9 cellular contexts compared by ENCODE assay signal in the genomic region with DNA sequence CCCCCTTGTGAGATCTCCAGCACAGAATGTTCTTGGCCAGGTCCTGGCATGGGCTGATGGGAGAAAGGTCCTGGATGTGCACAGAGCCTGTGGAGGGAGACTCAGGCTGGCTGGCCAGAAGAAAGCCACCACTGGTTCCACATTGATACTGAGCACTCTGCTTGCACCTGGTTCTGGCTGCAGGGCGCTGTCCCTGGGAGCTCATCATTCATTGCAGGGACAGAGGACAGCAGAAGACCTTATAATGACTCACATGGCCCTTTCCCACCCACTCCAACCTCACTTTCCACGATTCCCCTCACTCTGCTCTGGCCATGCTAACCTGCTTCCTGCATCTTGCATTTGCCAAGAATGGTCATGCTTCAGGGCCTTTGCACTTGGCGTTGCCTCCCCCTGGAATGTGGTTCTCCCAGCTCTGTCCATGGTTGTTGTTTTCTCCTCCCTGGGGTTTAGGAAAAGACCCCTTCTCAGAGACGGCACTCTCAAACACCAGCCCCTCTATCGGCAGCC. TPM values are rescaled to one million over a fixed set of nuclear protein-coding genes. Genes with fewer than 3 reads are reported as not detected.
A peak's percentile ranks its signal among the peaks of the same experiment; 100 is the strongest.
DNase-seq lines count a peak whose midpoint lies in the region; ATAC-seq and TF ChIP-seq lines count a peak whose summit lies in the region.
"Had no signal": no experiment of that assay in that cellular context is flagged by ENCODE, and none has a peak within 500 bp of the region (broad histone marks: within the 10 kb centered on the region; RNA-seq: fewer than 3 reads in every experiment).

No MANE protein-coding gene starts in this region.

- H3K9ac ChIP-seq in trophoblast cell (ENCODE audit: low read length), result no peak overlapping the region

- no peak overlapping the region for H3K4me3 ChIP-seq in trophoblast cell (ENCODE audit: low read depth, low read length)
- H3K4me3 ChIP-seq in testis, result no peak overlapping the region
- no peak overlapping the region for H3K4me3 ChIP-seq in H7 (ENCODE audit: insufficient read depth, low read depth, low read length)
- no peak overlapping the region for H3K4me3 ChIP-seq in right atrium auricular region

- TF ChIP-seq CTCF in testis (IDR thresholded peaks at IDR 0.05) (no peak), right atrium auricular region (IDR thresholded peaks at IDR 0.05) (no peak)

- H3K23ac ChIP-seq in trophoblast cell (ENCODE audit: low read length), result no peak overlapping the region

- ATAC-seq in central memory CD8-positive, alpha-beta T cell (replicated peaks; ENCODE audit: extremely low read depth, poor library complexity, severe bottlenecking), result no peak
- no peak for ATAC-seq in HG03565 (IDR thresholded peaks at IDR 0.05; ENCODE audit: unreplicated experiment)

- H4K8ac ChIP-seq in trophoblast cell (ENCODE audit: low read depth, low read length), result no peak overlapping the region

- H3K79me1 ChIP-seq in trophoblast cell (ENCODE audit: low read length), result peaks cover 3% of the 10 kb centered on the region

- H3K4me3 Mint-ChIP-seq in central memory CD8-positive, alpha-beta T cell, result no peak overlapping the region

- H3K9me3 Mint-ChIP-seq in central memory CD8-positive, alpha-beta T cell, result no peaks in the 10 kb centered on the region

- H3K27ac ChIP-seq in trophoblast cell (ENCODE audit: low read depth, low read length), result no peak overlapping the region
- no peak overlapping the region for H3K27ac ChIP-seq in testis
- no peak overlapping the region for H3K27ac ChIP-seq in right atrium auricular region

- H4K91ac ChIP-seq in trophoblast cell (ENCODE audit: low read depth, low read length), result no peak overlapping the region

- H4K12ac ChIP-seq in trophoblast cell (ENCODE audit: low read depth, low read length), result no peak overlapping the region

- H3K36me3 ChIP-seq in trophoblast cell (ENCODE audit: control insufficient read depth in 1 of 2, insufficient read depth in 2 of 2, low read length in 2 of 2) (peaks cover 70 to 80% of the 10 kb centered on the region in 2 experiments), testis (ENCODE audit: low read depth, missing control alignments) (no peaks in the 10 kb centered on the region), H7 (replicated peaks; ENCODE audit: control insufficient read depth, insufficient read depth, low read length) (no peaks in the 10 kb centered on the region), right atrium auricular region (no peaks in the 10 kb centered on the region)

- H2BK5ac ChIP-seq in trophoblast cell (ENCODE audit: low read depth, low read length, poor library complexity), result no peak overlapping the region

- H3K4ac ChIP-seq in trophoblast cell (ENCODE audit: low read depth, low read length), result no peak overlapping the region

- intact Hi-C loops in testis (cut with DNase I; ENCODE audit: low total_unique reads), result no loop called here

- H3K36me3 Mint-ChIP-seq in central memory CD8-positive, alpha-beta T cell (ENCODE audit: insufficient read depth), result no peaks in the 10 kb centered on the region

- no peak overlapping the region for H2BK120ac ChIP-seq in trophoblast cell (ENCODE audit: insufficient read depth, low read length, poor library complexity)

- WGBS in trophoblast cell (ENCODE audit: extremely low coverage, insufficient coverage, insufficient read length), result no CpG with 5 or more reads among the region's 5 CpGs
- WGBS in testis, 2 donors, result 77 to 84% methylated on average over 5 of the region's 5 CpGs

- H2BK12ac ChIP-seq in trophoblast cell (ENCODE audit: low read length), result peak overlapping the region; percentile 7

- H3K4me1 Mint-ChIP-seq in central memory CD8-positive, alpha-beta T cell, result peaks cover 13% of the 10 kb centered on the region

- H3K79me2 ChIP-seq in trophoblast cell (ENCODE audit: control insufficient read depth, insufficient read depth, low read length, poor library complexity), result no peaks in the 10 kb centered on the region

- TF ChIP-seq POLR2A in testis (IDR thresholded peaks at IDR 0.05), result no peak

- peaks cover 4% of the 10 kb centered on the region for H3K9me3 ChIP-seq in trophoblast cell (ENCODE audit: insufficient read depth, low read depth, low read length)
- no peaks in the 10 kb centered on the region for H3K9me3 ChIP-seq in testis
- H3K9me3 ChIP-seq in right atrium auricular region, result no peaks in the 10 kb centered on the region

- peaks cover 25 to 43% of the 10 kb centered on the region in 2 experiments for H3K4me1 ChIP-seq in trophoblast cell (ENCODE audit: control insufficient read depth in 1 of 2, insufficient read depth in 2 of 2, low read length in 2 of 2)
- H3K4me1 ChIP-seq in testis, result no peaks in the 10 kb centered on the region
- peaks cover 0 to 16% of the 10 kb centered on the region in 2 donors for H3K4me1 ChIP-seq in right atrium auricular region

- peak; percentile 57 for DNase-seq in EH (ENCODE audit: low read depth)
- DNase-seq in NCI-H510A treated with DMSO at 0.1 percent for 48 hours (lab: John Stamatoyannopoulos, UW), result peak; percentile 89
- DNase-seq in central memory CD8-positive, alpha-beta T cell (ENCODE audit: low spot score in 2 of 2), result no peak
- DNase-seq in trophoblast cell, result peak in 1 of 2 donors; percentile 48
- no peak for DNase-seq in testis
- no peak for DNase-seq in H7
- DNase-seq in right atrium auricular region (ENCODE audit: low spot score), result no peak

- no peak overlapping the region for H3K4me2 ChIP-seq in trophoblast cell (ENCODE audit: low read length)

- H3K27me3 Mint-ChIP-seq in central memory CD8-positive, alpha-beta T cell, result peaks cover 29% of the 10 kb centered on the region

- H3K27me3 ChIP-seq in trophoblast cell (ENCODE audit: insufficient read depth, low read length) (no peaks in the 10 kb centered on the region), testis (no peaks in the 10 kb centered on the region), H7 (ENCODE audit: control insufficient read depth, insufficient read depth, low read length) (no peaks in the 10 kb centered on the region), right atrium auricular region (no peaks in the 10 kb centered on the region)

- peak overlapping the region; percentile 87 for H3K27ac Mint-ChIP-seq in central memory CD8-positive, alpha-beta T cell (ENCODE audit: low read depth)

- H2AK5ac ChIP-seq in trophoblast cell (ENCODE audit: low read length), result no peak overlapping the region

- H2AFZ ChIP-seq in trophoblast cell (ENCODE audit: insufficient read depth, low read length, poor library complexity), result no peak overlapping the region

- no peak overlapping the region for H3K14ac ChIP-seq in trophoblast cell (ENCODE audit: low read length)

- no peak overlapping the region for H3K18ac ChIP-seq in trophoblast cell (ENCODE audit: low read length)

RNA-seq across cellular contexts. Expression of gene KRT7, which starts 10.3 kb away (rescaled TPM):
- 666 and 746 TPM in 2 replicates for polyA plus RNA-seq in trophoblast cell (2013)
- total RNA-seq in testis (1 to 10 TPM; 3.3 to 6.9 TPM), right atrium auricular region (10 to 100 TPM; 14.7 to 58.4 TPM)
- 19.3 TPM for polyA plus RNA-seq in testis (ENCODE audit: insufficient read depth, low read depth, low replicate concordance)
- 0.80 and 1.1 TPM in 2 replicates for total RNA-seq in H7 (2014; rRNA removed; shearing (Covaris generic))

RNA-seq across cellular contexts. Expression of gene KRT86, which starts 31.1 kb away (rescaled TPM):
- polyA plus RNA-seq in trophoblast cell (2013), result 0.10 and 0.14 TPM in 2 replicates
- total RNA-seq in testis (1 to 10 TPM; 2.3 to 3.2 TPM), right atrium auricular region (not detected)
- polyA plus RNA-seq in testis (ENCODE audit: insufficient read depth, low read depth, low replicate concordance), result 4.0 TPM
- total RNA-seq in H7 (2014; rRNA removed; shearing (Covaris generic)), result not detected in 2 replicates

RNA-seq across cellular contexts. Expression of gene KRT81, which starts 48.0 kb away (rescaled TPM):
- polyA plus RNA-seq in trophoblast cell (2013), result 0.10 and 0.15 TPM in 2 replicates
- total RNA-seq in testis (under 1 TPM in 1 of 2 donors, not detected in 1; 0.74 TPM), right atrium auricular region (not detected)
- not detected for polyA plus RNA-seq in testis (ENCODE audit: insufficient read depth, low read depth, low replicate concordance)
- total RNA-seq in H7 (2014; rRNA removed; shearing (Covaris generic)), result not detected in 2 replicates
- total RNA-seq: left colon had no signal

RNA-seq across cellular contexts. Expression of gene KRT80, which starts 51.5 kb away (rescaled TPM):
- 26.3 and 28.8 TPM in 2 replicates for polyA plus RNA-seq in trophoblast cell (2013)
- total RNA-seq in testis (under 1 TPM; 0.50 to 0.94 TPM), right atrium auricular region (1 to 10 TPM in 1 of 2 donors, under 1 TPM in 1; 0.30 to 1.5 TPM)
- 1.0 TPM for polyA plus RNA-seq in testis (ENCODE audit: insufficient read depth, low read depth, low replicate concordance)
- total RNA-seq in H7 (2014; rRNA removed; shearing (Covaris generic)), result not detected in 2 replicates

Comparison
In these comparisons a context has a peak if more than half of its experiments do, and no peak if none do; other contexts are left out.
1. DNase-seq: peak in EH (single experiment) and NCI-H510A treated with DMSO at 0.1 percent for 48 hours (single experiment); none in central memory CD8-positive, alpha-beta T cell (0 of 2), testis (single experiment), H7 (single experiment) and right atrium auricular region (single experiment).